ENCODE assay signal across 8 cellular contexts in genomic region chr13:49443689-49444516, GRCh38. TPM values are rescaled to one million over a fixed set of nuclear protein-coding genes. Genes with fewer than 3 reads are reported as not detected.
DNase-seq lines count a peak whose midpoint lies in the region; ATAC-seq and TF ChIP-seq lines count a peak whose summit lies in the region.

Gene CAB39L (minus strand): TSS chr13:49444064. CDS start chr13:49382910, 61,154 bp downstream.
A gene with protein sequence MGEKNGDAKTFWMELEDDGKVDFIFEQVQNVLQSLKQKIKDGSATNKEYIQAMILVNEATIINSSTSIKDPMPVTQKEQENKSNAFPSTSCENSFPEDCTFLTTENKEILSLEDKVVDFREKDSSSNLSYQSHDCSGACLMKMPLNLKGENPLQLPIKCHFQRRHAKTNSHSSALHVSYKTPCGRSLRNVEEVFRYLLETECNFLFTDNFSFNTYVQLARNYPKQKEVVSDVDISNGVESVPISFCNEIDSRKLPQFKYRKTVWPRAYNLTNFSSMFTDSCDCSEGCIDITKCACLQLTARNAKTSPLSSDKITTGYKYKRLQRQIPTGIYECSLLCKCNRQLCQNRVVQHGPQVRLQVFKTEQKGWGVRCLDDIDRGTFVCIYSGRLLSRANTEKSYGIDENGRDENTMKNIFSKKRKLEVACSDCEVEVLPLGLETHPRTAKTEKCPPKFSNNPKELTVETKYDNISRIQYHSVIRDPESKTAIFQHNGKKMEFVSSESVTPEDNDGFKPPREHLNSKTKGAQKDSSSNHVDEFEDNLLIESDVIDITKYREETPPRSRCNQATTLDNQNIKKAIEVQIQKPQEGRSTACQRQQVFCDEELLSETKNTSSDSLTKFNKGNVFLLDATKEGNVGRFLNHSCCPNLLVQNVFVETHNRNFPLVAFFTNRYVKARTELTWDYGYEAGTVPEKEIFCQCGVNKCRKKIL (plus strand): TSS chr13:49444274. CDS start chr13:49451894, 7,620 bp downstream.

- intact Hi-C loops in ascending aorta (cut with DNase I) (loop anchor here (1.0 to 10.0 kb wide), 6 partner anchors 51 to 1209 kb away; partner anchors contain the start of genes CDADC1, FNDC3A, ITM2B and KPNA3), right cardiac atrium (cut with DNase I) (loop anchor here in 1 of 4 donors (10.0 kb wide), 1 partner anchor 161 kb away; no protein-coding TSS in a partner anchor), uterus (cut with DNase I; ENCODE audit: low total_unique reads) (no loop called here)

- peak within 1 kb of the TSS; percentile 75 to 84 for H3K4me3 ChIP-seq in ascending aorta
- peak within 1 kb of the TSS; percentile 69 for H3K4me3 ChIP-seq in right cardiac atrium (ENCODE audit: low read length)
- peak within 1 kb of the TSS; percentile 82 to 88 for H3K4me3 ChIP-seq in uterus

- TF ChIP-seq CTCF in GM13977 (IDR thresholded peaks at IDR 0.05; ENCODE audit: extremely low read depth, insufficient read depth, missing control alignments) (peak; percentile 24), ascending aorta (IDR thresholded peaks at IDR 0.05) (peak; percentile 26 to 45 (median 42)), uterus (IDR thresholded peaks at IDR 0.05) (peak; percentile 20 to 75 (median 54))

- WGBS in right cardiac atrium, result under 1% methylated on average over 54 of the region's 54 CpGs

- H3K27ac ChIP-seq in ascending aorta, result peak within 1 kb of the TSS; percentile 96 to 99
- H3K27ac ChIP-seq in right cardiac atrium (ENCODE audit: low read length), result peak within 1 kb of the TSS; percentile 91
- peak within 1 kb of the TSS; percentile 91 to 98 for H3K27ac ChIP-seq in uterus

- H3K27me3 ChIP-seq in ascending aorta (no peaks in the 10 kb centered on the region), right cardiac atrium (ENCODE audit: control insufficient read depth, insufficient read depth) (no peaks in the 10 kb centered on the region), uterus (no peaks in the 10 kb centered on the region)

- H3K36me3 ChIP-seq in ascending aorta (no peaks in the 10 kb centered on the region), uterus (no peaks in the 10 kb centered on the region)

- H3K9me3 ChIP-seq in ascending aorta (no peaks in the 10 kb centered on the region), right cardiac atrium (ENCODE audit: control insufficient read depth, low read length) (no peaks in the 10 kb centered on the region), uterus (no peaks in the 10 kb centered on the region)

- peak; percentile 94 for ATAC-seq in HG02884 (IDR thresholded peaks at IDR 0.05; ENCODE audit: unreplicated experiment)
- peak; percentile 99 to 100 for ATAC-seq in right cardiac atrium

- peak; percentile 89 to 90 for TF ChIP-seq POLR2A in uterus (IDR thresholded peaks at IDR 0.05)

- H3K4me1 ChIP-seq in ascending aorta, result peaks cover 2 to 20% of the 10 kb centered on the region in 2 donors
- H3K4me1 ChIP-seq in right cardiac atrium (ENCODE audit: control insufficient read depth, insufficient read depth, low read length), result no peaks in the 10 kb centered on the region
- H3K4me1 ChIP-seq in uterus, result no peaks in the 10 kb centered on the region

- peak; percentile 92 for DNase-seq in GM13977 (ENCODE audit: low spot score)
- peak; percentile 98 for DNase-seq in NCI-H146 treated with DMSO at 0.1 percent for 48 hours (lab: John Stamatoyannopoulos, UW; ENCODE audit: unreplicated experiment)
- peak; percentile 95 to 100 (median 99) for DNase-seq in T-helper 2 cell
- DNase-seq in ascending aorta (ENCODE audit: low spot score in 2 of 2), result peak; percentile 99 to 100
- DNase-seq in right cardiac atrium, result peak; percentile 99 to 100 (median 99)
- DNase-seq in pulmonary artery endothelial cell (ENCODE audit: low read depth, low spot score), result peak; percentile 97
- DNase-seq in uterus, result peak; percentile 99

- in situ Hi-C loops in GM13977 (cut with MboI; ENCODE audit: low pct_unique_long_range_greater_than_20kb, low sequenced_read_pairs, unreplicated experiment), result no loop called here

RNA-seq across cellular contexts. Expression of gene CAB39L, which starts in this region (rescaled TPM):
- total RNA-seq in ascending aorta (30.1 TPM), right cardiac atrium (10 to 100 TPM; 24.6 to 31.7 (median 28.2) TPM), pulmonary artery endothelial cell (6.7 and 8.8 TPM in 2 replicates), uterus (10 to 100 TPM; 12.0 to 24.7 (median 18.5) TPM)
- 15.4 TPM for polyA plus RNA-seq in right cardiac atrium

RNA-seq across cellular contexts. Expression of the second gene that starts in this region (rescaled TPM):
- total RNA-seq in ascending aorta (7.2 TPM), right cardiac atrium (10 to 100 TPM; 13.1 to 18.6 (median 16.0) TPM), pulmonary artery endothelial cell (3.2 and 4.8 TPM in 2 replicates), uterus (10 to 100 TPM in 3 of 4 donors, 1 to 10 TPM in 1; 9.5 to 24.1 (median 19.0) TPM)
- 5.0 TPM for polyA plus RNA-seq in right cardiac atrium

Comparison
In these comparisons a context has a peak if more than half of its experiments do, and no peak if none do; other contexts are left out.
1. Peak in every context shown above with its lines: DNase-seq, ATAC-seq, H3K4me3 ChIP-seq and H3K27ac ChIP-seq.